22 cellular contexts compared by ENCODE assay signal in the genomic region with DNA sequence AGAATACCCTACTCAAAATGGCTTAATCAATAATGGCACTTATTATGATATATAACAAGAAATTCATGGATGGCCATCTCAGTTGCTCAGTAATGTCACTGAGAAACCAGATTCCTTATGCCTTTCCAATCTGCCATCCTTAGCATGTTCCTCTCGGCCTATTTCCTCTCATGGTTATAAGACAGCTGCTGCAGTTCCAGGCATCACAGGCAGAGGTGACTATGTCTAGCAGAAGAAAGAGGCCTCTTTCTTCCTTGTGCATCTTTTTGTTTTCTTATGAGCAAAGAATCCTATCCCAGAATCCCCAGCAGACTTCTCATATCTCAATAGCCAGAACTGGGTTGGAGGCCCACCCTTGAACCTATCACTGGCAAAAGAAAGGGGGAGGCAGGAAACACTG.
"Had no signal": no experiment of that assay in that cellular context is flagged by ENCODE, and none has a peak within 500 bp of the region (broad histone marks: within the 10 kb centered on the region; RNA-seq: fewer than 3 reads in every experiment).

No MANE protein-coding gene starts in this region.

- H3K4me3 ChIP-seq: esophagus muscularis mucosa, gastroesophageal sphincter, ovary, prostate gland, upper lobe of right lung had no signal

- H3K4me3 Mint-ChIP-seq: activated CD4-positive, alpha-beta memory T cell treated with anti-CD3 and anti-CD28 coated beads, Interleukin-2, amount 10 ng/mL, durations not matched to agents 7 days and 5 days; activated CD4-positive, alpha-beta T cell treated with anti-CD3 and anti-CD28 coated beads, Interleukin-2, amount 10 ng/mL, durations not matched to agents 24 days and 14 days; activated CD8-positive, alpha-beta memory T cell treated with anti-CD3 and anti-CD28 coated beads, Interleukin-2, amount 10 ng/mL, durations not matched to agents 7 days and 5 days; activated naive CD8-positive, alpha-beta T cell treated with anti-CD3 and anti-CD28 coated beads, Interleukin-2, amount 50 U/mL, for 24 hours; brain; natural killer cell treated with Interleukin-12 subunit alpha and Interleukin-12 subunit beta and Interleukin-15 and Interleukin-18, amount 100 ng/mL, for 72 hours had no signal

- H3K9me3 Mint-ChIP-seq: activated CD4-positive, alpha-beta memory T cell treated with anti-CD3 and anti-CD28 coated beads, Interleukin-2, amount 10 ng/mL, durations not matched to agents 7 days and 5 days; activated CD4-positive, alpha-beta T cell treated with anti-CD3 and anti-CD28 coated beads, Interleukin-2, amount 10 ng/mL, durations not matched to agents 24 days and 14 days; activated naive CD8-positive, alpha-beta T cell treated with anti-CD3 and anti-CD28 coated beads, Interleukin-2, amount 50 U/mL, for 24 hours had no signal

- H3K36me3 Mint-ChIP-seq: activated CD8-positive, alpha-beta memory T cell treated with anti-CD3 and anti-CD28 coated beads, Interleukin-2, amount 10 ng/mL, durations not matched to agents 7 days and 5 days; brain; natural killer cell treated with Interleukin-12 subunit alpha and Interleukin-12 subunit beta and Interleukin-15 and Interleukin-18, amount 100 ng/mL, for 72 hours had no signal

- H3K27me3 Mint-ChIP-seq: activated CD4-positive, alpha-beta memory T cell treated with anti-CD3 and anti-CD28 coated beads, Interleukin-2, amount 10 ng/mL, durations not matched to agents 7 days and 5 days; activated CD4-positive, alpha-beta T cell treated with anti-CD3 and anti-CD28 coated beads, Interleukin-2, amount 10 ng/mL, durations not matched to agents 24 days and 14 days; activated CD8-positive, alpha-beta memory T cell treated with anti-CD3 and anti-CD28 coated beads, Interleukin-2, amount 10 ng/mL, durations not matched to agents 7 days and 5 days had no signal

- ATAC-seq: activated CD4-positive, CD25-positive, alpha-beta regulatory T cell treated with anti-CD3 and anti-CD28 coated beads, Interleukin-2, amount 50 U/mL, for 24 hours; activated CD8-positive, alpha-beta memory T cell treated with anti-CD3 and anti-CD28 coated beads, Interleukin-2, amount 10 ng/mL, durations not matched to agents 7 days and 5 days; activated naive CD8-positive, alpha-beta T cell treated with anti-CD3 and anti-CD28 coated beads, Interleukin-2, amount 50 U/mL, for 24 hours; gastroesophageal sphincter; left ventricle myocardium superior; natural killer cell treated with Interleukin-12 subunit alpha and Interleukin-12 subunit beta and Interleukin-15 and Interleukin-18, amount 100 ng/mL, for 72 hours; stimulated activated naive CD8-positive, alpha-beta T cell treated with anti-CD3 and anti-CD28 coated beads, Interleukin-15, Interleukin-2, amounts not matched to agents 100 U/mL and 50 U/mL, for 24 hours; upper lobe of right lung had no signal

- H3K4me1 Mint-ChIP-seq: activated CD4-positive, alpha-beta memory T cell treated with anti-CD3 and anti-CD28 coated beads, Interleukin-2, amount 10 ng/mL, durations not matched to agents 7 days and 5 days; activated CD4-positive, alpha-beta T cell treated with anti-CD3 and anti-CD28 coated beads, Interleukin-2, amount 10 ng/mL, durations not matched to agents 24 days and 14 days; activated CD8-positive, alpha-beta memory T cell treated with anti-CD3 and anti-CD28 coated beads, Interleukin-2, amount 10 ng/mL, durations not matched to agents 7 days and 5 days; activated naive CD8-positive, alpha-beta T cell treated with anti-CD3 and anti-CD28 coated beads, Interleukin-2, amount 50 U/mL, for 24 hours; brain had no signal

- DNase-seq: activated CD4-positive, alpha-beta memory T cell treated with anti-CD3 and anti-CD28 coated beads, Interleukin-2, amount 10 ng/mL, durations not matched to agents 7 days and 5 days; activated CD4-positive, alpha-beta T cell treated with anti-CD3 and anti-CD28 coated beads, Interleukin-2, amount 10 ng/mL, durations not matched to agents 24 days and 14 days; activated CD8-positive, alpha-beta memory T cell treated with anti-CD3 and anti-CD28 coated beads, Interleukin-2, amount 10 ng/mL, durations not matched to agents 7 days and 5 days; activated gamma-delta T cell; activated naive CD4-positive, alpha-beta T cell treated with anti-CD3 and anti-CD28 coated beads, Interleukin-2, amount 50 U/mL, for 16 hours; activated naive CD8-positive, alpha-beta T cell treated with anti-CD3 and anti-CD28 coated beads, Interleukin-2, amount 50 U/mL, for 24 hours; activated T-cell treated with anti-CD3 and anti-CD28 coated beads for 4 hours; caudate nucleus; effector memory CD4-positive, alpha-beta T cell; head of caudate nucleus; hypothalamus; left ventricle myocardium superior; ovary; stimulated activated CD4-positive, alpha-beta T cell treated with anti-CD3 and anti-CD28 coated beads, Interleukin-4, amount 100 ng/mL, for 4 hours; stimulated activated naive CD8-positive, alpha-beta T cell treated with anti-CD3 and anti-CD28 coated beads, Interleukin-15, Interleukin-2, amounts not matched to agents 100 U/mL and 50 U/mL, for 24 hours; upper lobe of right lung had no signal

- H3K27ac Mint-ChIP-seq: activated CD4-positive, alpha-beta memory T cell treated with anti-CD3 and anti-CD28 coated beads, Interleukin-2, amount 10 ng/mL, durations not matched to agents 7 days and 5 days; activated CD4-positive, alpha-beta T cell treated with anti-CD3 and anti-CD28 coated beads, Interleukin-2, amount 10 ng/mL, durations not matched to agents 24 days and 14 days; activated CD8-positive, alpha-beta memory T cell treated with anti-CD3 and anti-CD28 coated beads, Interleukin-2, amount 10 ng/mL, durations not matched to agents 7 days and 5 days; activated naive CD8-positive, alpha-beta T cell treated with anti-CD3 and anti-CD28 coated beads, Interleukin-2, amount 50 U/mL, for 24 hours; brain; natural killer cell treated with Interleukin-12 subunit alpha and Interleukin-12 subunit beta and Interleukin-15 and Interleukin-18, amount 100 ng/mL, for 72 hours had no signal
